Comparison of ENCODE assay signal across 16 cellular contexts in genomic region chr19:32649751-32650150, GRCh38. TPM values are rescaled to one million over a fixed set of nuclear protein-coding genes. Genes with fewer than 3 reads are reported as not detected.
DNase-seq lines count a peak whose midpoint lies in the region; ATAC-seq and TF ChIP-seq lines count a peak whose summit lies in the region.
"Had no signal": no experiment of that assay in that cellular context is flagged by ENCODE, and none has a peak within 500 bp of the region (broad histone marks: within the 10 kb centered on the region; RNA-seq: fewer than 3 reads in every experiment).

No MANE protein-coding gene starts in this region.

- in situ Hi-C loops in G401 (cut with HindIII; ENCODE audit: low sequenced_read_pairs): no loop called here

- H3K27ac Mint-ChIP-seq in nephron progenitor cell: peak overlapping the region; percentile 82
- H3K27ac Mint-ChIP-seq in activated CD4-positive, alpha-beta T cell treated with anti-CD3 and anti-CD28 coated beads, Interleukin-2, amount 10 ng/mL, durations not matched to agents 7 days and 5 days: no peak overlapping the region
- no peak overlapping the region for H3K27ac Mint-ChIP-seq in activated CD4-positive, alpha-beta memory T cell treated with anti-CD3 and anti-CD28 coated beads, Interleukin-2, amount 10 ng/mL, durations not matched to agents 7 days and 5 days

- TF ChIP-seq CTCF in nephron progenitor cell (IDR thresholded peaks at IDR 0.05): no peak

- H3K9me3 Mint-ChIP-seq in nephron progenitor cell: no peaks in the 10 kb centered on the region
- H3K9me3 Mint-ChIP-seq in activated CD4-positive, alpha-beta T cell treated with anti-CD3 and anti-CD28 coated beads, Interleukin-2, amount 10 ng/mL, durations not matched to agents 7 days and 5 days: no peaks in the 10 kb centered on the region
- H3K9me3 Mint-ChIP-seq in activated CD4-positive, alpha-beta memory T cell treated with anti-CD3 and anti-CD28 coated beads, Interleukin-2, amount 10 ng/mL, durations not matched to agents 7 days and 5 days: no peaks in the 10 kb centered on the region

- peaks cover 3% of the 10 kb centered on the region for H3K27me3 Mint-ChIP-seq in nephron progenitor cell (ENCODE audit: low read depth, poor library complexity)
- H3K27me3 Mint-ChIP-seq in activated CD4-positive, alpha-beta T cell treated with anti-CD3 and anti-CD28 coated beads, Interleukin-2, amount 10 ng/mL, durations not matched to agents 7 days and 5 days: no peaks in the 10 kb centered on the region
- H3K27me3 Mint-ChIP-seq in activated CD4-positive, alpha-beta memory T cell treated with anti-CD3 and anti-CD28 coated beads, Interleukin-2, amount 10 ng/mL, durations not matched to agents 7 days and 5 days: no peaks in the 10 kb centered on the region

- DNase-seq in G401 (ENCODE audit: low spot score) (peak; percentile 50), cerebellar cortex (ENCODE audit: low spot score) (peak; percentile 32), left ventricle myocardium superior (peak; percentile 87), nephron progenitor cell (no peak), mucosa of gallbladder (ENCODE audit: low spot score) (no peak)
- DNase-seq in activated CD4-positive, alpha-beta T cell treated with anti-CD3 and anti-CD28 coated beads, Interleukin-2, amount 10 ng/mL, durations not matched to agents 7 days and 5 days: no peak
- no peak for DNase-seq in activated CD4-positive, alpha-beta memory T cell treated with anti-CD3 and anti-CD28 coated beads, Interleukin-2, amount 10 ng/mL, durations not matched to agents 7 days and 5 days
- DNase-seq: Calu3, DMS79 treated with DMSO at 0.1 percent for 48 hours, KG1, MM.1S, NCI-H2029 treated with DMSO at 0.1 percent for 48 hours, NCI-H526 treated with DMSO at 0.1 percent for 48 hours, PC-9, SHP77 had no signal

- peaks cover 25% of the 10 kb centered on the region for H3K36me3 Mint-ChIP-seq in nephron progenitor cell (ENCODE audit: low read depth)
- peaks cover 27% of the 10 kb centered on the region for H3K36me3 Mint-ChIP-seq in activated CD4-positive, alpha-beta T cell treated with anti-CD3 and anti-CD28 coated beads, Interleukin-2, amount 10 ng/mL, durations not matched to agents 7 days and 5 days (ENCODE audit: low read depth)
- H3K36me3 Mint-ChIP-seq in activated CD4-positive, alpha-beta memory T cell treated with anti-CD3 and anti-CD28 coated beads, Interleukin-2, amount 10 ng/mL, durations not matched to agents 7 days and 5 days (ENCODE audit: low read depth): peaks cover 18% of the 10 kb centered on the region

- CTCF ChIA-PET in activated CD4-positive, alpha-beta T cell treated with anti-CD3 and anti-CD28 coated beads, Interleukin-2, amount 10 ng/mL, durations not matched to agents 7 days and 5 days (lab: Charles Lee): interaction anchor here (1.0 kb wide), 1 partner anchor 469 kb away, joined by 3 read pairs; no protein-coding TSS in a partner anchor
- CTCF ChIA-PET in activated CD4-positive, alpha-beta memory T cell treated with anti-CD3 and anti-CD28 coated beads, Interleukin-2, amount 10 ng/mL, durations not matched to agents 7 days and 5 days (lab: Charles Lee): no interaction called here

- peaks cover 17% of the 10 kb centered on the region for H3K4me1 Mint-ChIP-seq in nephron progenitor cell
- peaks cover 24% of the 10 kb centered on the region for H3K4me1 Mint-ChIP-seq in activated CD4-positive, alpha-beta T cell treated with anti-CD3 and anti-CD28 coated beads, Interleukin-2, amount 10 ng/mL, durations not matched to agents 7 days and 5 days
- peaks cover 22% of the 10 kb centered on the region for H3K4me1 Mint-ChIP-seq in activated CD4-positive, alpha-beta memory T cell treated with anti-CD3 and anti-CD28 coated beads, Interleukin-2, amount 10 ng/mL, durations not matched to agents 7 days and 5 days

- intact Hi-C loops in left ventricle myocardium superior (cut with micrococcal nuclease): no loop called here

- ATAC-seq in left ventricle myocardium superior (peak; percentile 87), GM19324 (IDR thresholded peaks at IDR 0.05; ENCODE audit: low FRiP score, unreplicated experiment) (no peak)

- POLR2A ChIA-PET in activated CD4-positive, alpha-beta T cell treated with anti-CD3 and anti-CD28 coated beads, Interleukin-2, amount 10 ng/mL, durations not matched to agents 7 days and 5 days (lab: Charles Lee): no interaction called here
- POLR2A ChIA-PET in activated CD4-positive, alpha-beta memory T cell treated with anti-CD3 and anti-CD28 coated beads, Interleukin-2, amount 10 ng/mL, durations not matched to agents 7 days and 5 days (lab: Charles Lee): no interaction called here

- H3K4me3 Mint-ChIP-seq in nephron progenitor cell: no peak overlapping the region
- H3K4me3 Mint-ChIP-seq in activated CD4-positive, alpha-beta T cell treated with anti-CD3 and anti-CD28 coated beads, Interleukin-2, amount 10 ng/mL, durations not matched to agents 7 days and 5 days: no peak overlapping the region
- no peak overlapping the region for H3K4me3 Mint-ChIP-seq in activated CD4-positive, alpha-beta memory T cell treated with anti-CD3 and anti-CD28 coated beads, Interleukin-2, amount 10 ng/mL, durations not matched to agents 7 days and 5 days

RNA-seq across cellular contexts. Expression of gene ANKRD27, which starts 25.2 kb away (rescaled TPM):
- total RNA-seq in G401 (2014; rRNA removed; shearing (Covaris generic)): 29.4 and 44.8 TPM in 2 replicates
- 23.4 TPM for total RNA-seq in left ventricle myocardium superior
- total RNA-seq in activated CD4-positive, alpha-beta T cell treated with anti-CD3 and anti-CD28 coated beads, Interleukin-2, amount 10 ng/mL, durations not matched to agents 7 days and 5 days: 10 to 100 TPM; 49.3 to 49.8 TPM
- total RNA-seq in mucosa of gallbladder: 24.1 TPM
- 10 to 100 TPM; 40.4 to 40.6 TPM for total RNA-seq in activated CD4-positive, alpha-beta memory T cell treated with anti-CD3 and anti-CD28 coated beads, Interleukin-2, amount 10 ng/mL, durations not matched to agents 7 days and 5 days

RNA-seq across cellular contexts. Expression of gene RGS9BP, which starts 25.9 kb away (rescaled TPM):
- total RNA-seq in G401 (2014; rRNA removed; shearing (Covaris generic)): 5.4 and 7.8 TPM in 2 replicates
- total RNA-seq in left ventricle myocardium superior: 15.3 TPM
- under 1 TPM; 0.35 TPM for total RNA-seq in activated CD4-positive, alpha-beta T cell treated with anti-CD3 and anti-CD28 coated beads, Interleukin-2, amount 10 ng/mL, durations not matched to agents 7 days and 5 days
- total RNA-seq in mucosa of gallbladder: 0.20 TPM
- total RNA-seq in activated CD4-positive, alpha-beta memory T cell treated with anti-CD3 and anti-CD28 coated beads, Interleukin-2, amount 10 ng/mL, durations not matched to agents 7 days and 5 days: under 1 TPM; 0.40 to 0.43 TPM

RNA-seq across cellular contexts. Expression of gene NUDT19, which starts 41.9 kb away (rescaled TPM):
- 7.2 and 11.8 TPM in 2 replicates for total RNA-seq in G401 (2014; rRNA removed; shearing (Covaris generic))
- 24.8 TPM for total RNA-seq in left ventricle myocardium superior
- 10 to 100 TPM; 15.6 to 16.0 TPM for total RNA-seq in activated CD4-positive, alpha-beta T cell treated with anti-CD3 and anti-CD28 coated beads, Interleukin-2, amount 10 ng/mL, durations not matched to agents 7 days and 5 days
- total RNA-seq in mucosa of gallbladder: 7.9 TPM
- total RNA-seq in activated CD4-positive, alpha-beta memory T cell treated with anti-CD3 and anti-CD28 coated beads, Interleukin-2, amount 10 ng/mL, durations not matched to agents 7 days and 5 days: 10 to 100 TPM; 15.0 to 15.1 TPM

Comparison
In these comparisons a context has a peak if more than half of its experiments do, and no peak if none do; other contexts are left out.
1. DNase-seq: peak in G401 (single experiment), cerebellar cortex (single experiment) and left ventricle myocardium superior (single experiment); none in nephron progenitor cell (single experiment), activated CD4-positive, alpha-beta T cell treated with anti-CD3 and anti-CD28 coated beads, Interleukin-2, amount 10 ng/mL, durations not matched to agents 7 days and 5 days (single experiment), mucosa of gallbladder (single experiment) and activated CD4-positive, alpha-beta memory T cell treated with anti-CD3 and anti-CD28 coated beads, Interleukin-2, amount 10 ng/mL, durations not matched to agents 7 days and 5 days (single experiment).